ENCODE assay signal across 8 cellular contexts in the genomic region with DNA sequence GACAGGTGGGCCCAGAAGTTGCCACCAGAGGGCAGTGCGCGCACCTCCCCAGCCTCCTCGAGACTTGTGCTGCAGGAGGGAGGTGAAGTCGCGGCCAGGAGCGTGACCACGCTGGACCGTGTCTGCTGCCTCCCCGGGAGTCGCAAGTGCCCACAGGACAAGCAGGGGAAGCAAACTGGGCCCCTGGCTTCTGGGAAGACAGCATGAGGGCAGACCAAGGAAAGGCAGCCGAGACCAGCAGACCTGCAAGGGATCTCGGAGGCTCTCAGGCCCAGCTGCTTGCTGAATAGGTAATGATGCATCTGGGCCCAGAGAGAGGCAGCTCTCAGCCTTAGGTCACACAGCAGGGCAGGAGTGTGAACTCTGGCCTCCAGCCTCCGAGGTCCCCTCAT. TPM values are rescaled to one million over a fixed set of nuclear protein-coding genes. Genes with fewer than 3 reads are reported as not detected.
DNase-seq lines count a peak whose midpoint lies in the region; ATAC-seq and TF ChIP-seq lines count a peak whose summit lies in the region.

No MANE protein-coding gene starts in this region.

- H3K27ac Mint-ChIP-seq in mesothelial cell of epicardium, result no peak overlapping the region

- no peak overlapping the region for H3K4me3 Mint-ChIP-seq in mesothelial cell of epicardium

- no peaks in the 10 kb centered on the region for H3K36me3 ChIP-seq in effector memory CD4-positive, alpha-beta T cell (ENCODE audit: control insufficient read depth, insufficient read depth, low read length)

- H3K9me3 Mint-ChIP-seq in mesothelial cell of epicardium, result no peaks in the 10 kb centered on the region

- ATAC-seq in HG03095 (IDR thresholded peaks at IDR 0.05; ENCODE audit: unreplicated experiment), result no peak

- TF ChIP-seq CTCF in 22Rv1 (IDR thresholded peaks at IDR 0.05) (peak; percentile 95), GM12875 (IDR thresholded peaks at IDR 0.05; ENCODE audit: borderline replicate concordance, insufficient read depth, low read depth, low read length) (peak; percentile 93), mesothelial cell of epicardium (IDR thresholded peaks at IDR 0.05; ENCODE audit: unreplicated experiment) (peak; percentile 87)

- H3K36me3 Mint-ChIP-seq in mesothelial cell of epicardium, result no peaks in the 10 kb centered on the region

- peaks cover 9% of the 10 kb centered on the region for H3K4me1 Mint-ChIP-seq in mesothelial cell of epicardium

- no peaks in the 10 kb centered on the region for H3K27me3 ChIP-seq in effector memory CD4-positive, alpha-beta T cell (replicated peaks; ENCODE audit: control insufficient read depth, insufficient read depth, low read length, poor library complexity, severe bottlenecking)

- DNase-seq in NCI-H69 (lab: John Stamatoyannopoulos, UW) (peak; percentile 61), mesothelial cell of epicardium (ENCODE audit: low spot score in 2 of 2, unreplicated experiment in 2 of 2) (peak; percentile 70 to 85)
- peak; percentile 72 to 74 for DNase-seq in activated CD8-positive, alpha-beta memory T cell treated with anti-CD3 and anti-CD28 coated beads for 1 hour (ENCODE audit: extremely low read depth in 1 of 2, low read depth in 1 of 2)
- peak; percentile 58 to 66 (median 59) for DNase-seq in effector memory CD4-positive, alpha-beta T cell
- peak; percentile 74 to 75 for DNase-seq in stimulated activated CD8-positive, alpha-beta memory T cell treated with anti-CD3 and anti-CD28 coated beads, Interleukin-15, amount 100 ng/mL, for 48 hours (ENCODE audit: low read depth in 2 of 2)

- peaks cover 41% of the 10 kb centered on the region for H3K4me1 ChIP-seq in effector memory CD4-positive, alpha-beta T cell (ENCODE audit: control insufficient read depth, insufficient read depth, low read length, poor library complexity, severe bottlenecking)

- no peaks in the 10 kb centered on the region for H3K9me3 ChIP-seq in effector memory CD4-positive, alpha-beta T cell (ENCODE audit: control insufficient read depth, low read length)

- no peak overlapping the region for H3K27ac ChIP-seq in 22Rv1
- H3K27ac ChIP-seq in effector memory CD4-positive, alpha-beta T cell (ENCODE audit: insufficient read depth, low read length, poor library complexity, severe bottlenecking), result peak overlapping the region; percentile 23

- H3K27me3 Mint-ChIP-seq in mesothelial cell of epicardium (ENCODE audit: low read depth), result no peaks in the 10 kb centered on the region

- peak overlapping the region; percentile 12 for H3K4me3 ChIP-seq in GM12875 (ENCODE audit: low read depth, low read length)
- peak overlapping the region; percentile 33 for H3K4me3 ChIP-seq in effector memory CD4-positive, alpha-beta T cell (ENCODE audit: insufficient read depth, low read depth, low read length, poor library complexity, severe bottlenecking)

RNA-seq across cellular contexts. Expression of a gene that starts 17.0 kb away (rescaled TPM):
- 1.6 to 2.1 TPM (median 1.7 TPM) in 3 replicates for total RNA-seq in mesothelial cell of epicardium

RNA-seq across cellular contexts. Expression of a gene that starts 21.4 kb away (rescaled TPM):
- total RNA-seq in mesothelial cell of epicardium, result 51.8 to 58.3 TPM (median 54.1 TPM) in 3 replicates

RNA-seq across cellular contexts. Expression of a gene that starts 45.6 kb away (rescaled TPM):
- 0.61 to 0.82 TPM (median 0.69 TPM) in 3 replicates for total RNA-seq in mesothelial cell of epicardium

RNA-seq across cellular contexts. Expression of a gene that starts 57.2 kb away (rescaled TPM):
- total RNA-seq in mesothelial cell of epicardium, result 0.18 to 0.47 TPM in 2 of 3 replicates, not detected in the other
